In genomic region chr19:2945575-2946184, GRCh38 we compare ENCODE assay signal across 8 cellular contexts. TPM values are rescaled to one million over a fixed set of nuclear protein-coding genes. Genes with fewer than 3 reads are reported as not detected.
DNase-seq lines count a peak whose midpoint lies in the region; ATAC-seq and TF ChIP-seq lines count a peak whose summit lies in the region.

No MANE protein-coding gene starts in this region.

- peak overlapping the region; percentile 98 for H3K4me3 ChIP-seq in GM23248
- H3K4me3 ChIP-seq in hepatocyte: peak overlapping the region; percentile 64
- peak overlapping the region; percentile 81 to 94 (median 83) for H3K4me3 ChIP-seq in skeletal muscle tissue (ENCODE audit: low read length in 3 of 3)

- H3K9me3 Mint-ChIP-seq in activated CD4-positive, alpha-beta memory T cell treated with anti-CD3 and anti-CD28 coated beads, Interleukin-2, amount 10 ng/mL, durations not matched to agents 7 days and 5 days: no peaks in the 10 kb centered on the region

- H3K4me1 ChIP-seq in GM23248 (ENCODE audit: insufficient read depth): peaks cover 4% of the 10 kb centered on the region; the same call in 1 of the 2 replicates
- H3K4me1 ChIP-seq in hepatocyte (ENCODE audit: insufficient read depth): no peaks in the 10 kb centered on the region
- H3K4me1 ChIP-seq in skeletal muscle tissue (ENCODE audit: control insufficient read depth in 3 of 3, insufficient read depth in 3 of 3, low read length in 3 of 3): peaks cover 18 to 29% (median 22%) of the 10 kb centered on the region in 3 donors

- in situ Hi-C loops in GM23248 (cut with MboI): no loop called here

- no peaks in the 10 kb centered on the region for H3K9me3 ChIP-seq in GM23248 (ENCODE audit: low read depth)
- H3K9me3 ChIP-seq in hepatocyte (ENCODE audit: low read depth): no peaks in the 10 kb centered on the region
- no peaks in the 10 kb centered on the region for H3K9me3 ChIP-seq in skeletal muscle tissue (ENCODE audit: control insufficient read depth in 3 of 3, low read length in 3 of 3)

- H3K4me1 Mint-ChIP-seq in activated CD4-positive, alpha-beta memory T cell treated with anti-CD3 and anti-CD28 coated beads, Interleukin-2, amount 10 ng/mL, durations not matched to agents 7 days and 5 days: peaks cover 50% of the 10 kb centered on the region

- H3K27ac ChIP-seq in GM23248 (peak overlapping the region; percentile 82), hepatocyte (peak overlapping the region; percentile 88), skeletal muscle tissue (ENCODE audit: low read depth, low read length) (peak overlapping the region; percentile 84)

- peak overlapping the region; percentile 87 for H3K9ac ChIP-seq in GM23248
- peak overlapping the region; percentile 76 to 91 (median 84) for H3K9ac ChIP-seq in skeletal muscle tissue (ENCODE audit: low read depth in 1 of 3, low read length in 3 of 3)

- WGBS in GM23248 (ENCODE audit: low coverage in 1 of 2, low lambda C conversion rate in 2 of 2, missing lambda C conversion rate in 2 of 2), 2 experiments: 29 to 31% methylated on average over 17 of the region's 17 CpGs
- WGBS in hepatocyte (ENCODE audit: low lambda C conversion rate, missing lambda C conversion rate): 62% methylated on average over 17 of the region's 17 CpGs

- H3K27me3 ChIP-seq in GM23248 (replicated peaks; ENCODE audit: insufficient read depth) (no peaks in the 10 kb centered on the region), hepatocyte (no peaks in the 10 kb centered on the region), skeletal muscle tissue (ENCODE audit: control insufficient read depth in 3 of 3, insufficient read depth in 3 of 3, low read length in 3 of 3) (no peaks in the 10 kb centered on the region)

- H4K20me1 ChIP-seq in GM23248 (ENCODE audit: insufficient read depth): no peaks in the 10 kb centered on the region
- H4K20me1 ChIP-seq in hepatocyte (ENCODE audit: insufficient read depth, poor library complexity, severe bottlenecking): no peaks in the 10 kb centered on the region

- CTCF ChIA-PET in activated CD4-positive, alpha-beta memory T cell treated with anti-CD3 and anti-CD28 coated beads, Interleukin-2, amount 10 ng/mL, durations not matched to agents 7 days and 5 days (lab: Charles Lee): interaction anchor here (0.6 kb wide), 1 partner anchor 393 kb away, joined by 5 read pairs; no protein-coding TSS in a partner anchor

- peak overlapping the region; percentile 61 for H3K27ac Mint-ChIP-seq in activated CD4-positive, alpha-beta memory T cell treated with anti-CD3 and anti-CD28 coated beads, Interleukin-2, amount 10 ng/mL, durations not matched to agents 7 days and 5 days

- H3K4me3 Mint-ChIP-seq in activated CD4-positive, alpha-beta memory T cell treated with anti-CD3 and anti-CD28 coated beads, Interleukin-2, amount 10 ng/mL, durations not matched to agents 7 days and 5 days: peak overlapping the region; percentile 90

- H3F3A ChIP-seq in GM23248 (ENCODE audit: insufficient read depth): no peaks in the 10 kb centered on the region

- ATAC-seq in GM18505 (IDR thresholded peaks at IDR 0.05; ENCODE audit: unreplicated experiment) (no peak), GM18868 (IDR thresholded peaks at IDR 0.05; ENCODE audit: unreplicated experiment) (no peak)

- peak; percentile 16 for DNase-seq in GM23248
- no peak for DNase-seq in activated CD4-positive, alpha-beta memory T cell treated with anti-CD3 and anti-CD28 coated beads, Interleukin-2, amount 10 ng/mL, durations not matched to agents 7 days and 5 days
- DNase-seq in hepatocyte (ENCODE audit: low spot score): no peak
- no peak for DNase-seq in stimulated activated CD4-positive, alpha-beta T cell treated with anti-CD3 and anti-CD28 coated beads, Interleukin-4, amount 100 ng/mL, for 4 hours
- no peak for DNase-seq in NK-92 (lab: John Stamatoyannopoulos, UW; ENCODE audit: unreplicated experiment)

- H3K9me2 ChIP-seq in GM23248 (ENCODE audit: insufficient read depth) (no peaks in the 10 kb centered on the region), hepatocyte (replicated peaks; ENCODE audit: insufficient read depth) (no peaks in the 10 kb centered on the region)

- no peak for TF ChIP-seq POLR2A in GM18505 (IDR thresholded peaks at IDR 0.05; ENCODE audit: borderline replicate concordance, extremely low read depth, insufficient read depth, insufficient read length)

- peaks cover 17% of the 10 kb centered on the region for H3K36me3 Mint-ChIP-seq in activated CD4-positive, alpha-beta memory T cell treated with anti-CD3 and anti-CD28 coated beads, Interleukin-2, amount 10 ng/mL, durations not matched to agents 7 days and 5 days (ENCODE audit: low read depth)

- H3K27me3 Mint-ChIP-seq in activated CD4-positive, alpha-beta memory T cell treated with anti-CD3 and anti-CD28 coated beads, Interleukin-2, amount 10 ng/mL, durations not matched to agents 7 days and 5 days: no peaks in the 10 kb centered on the region

- H3K36me3 ChIP-seq in GM23248 (ENCODE audit: low read depth) (no peaks in the 10 kb centered on the region), hepatocyte (replicated peaks; ENCODE audit: insufficient read depth, low read depth) (no peaks in the 10 kb centered on the region), skeletal muscle tissue (ENCODE audit: control insufficient read depth in 3 of 3, insufficient read depth in 3 of 3, low read length in 3 of 3) (no peaks in the 10 kb centered on the region)

- POLR2A ChIA-PET in activated CD4-positive, alpha-beta memory T cell treated with anti-CD3 and anti-CD28 coated beads, Interleukin-2, amount 10 ng/mL, durations not matched to agents 7 days and 5 days (lab: Charles Lee): no interaction called here

- peak overlapping the region; percentile 75 for H3K4me2 ChIP-seq in GM23248 (ENCODE audit: unreplicated experiment)
- peak overlapping the region; percentile 80 for H3K4me2 ChIP-seq in hepatocyte

- H3K79me2 ChIP-seq in GM23248 (ENCODE audit: insufficient read depth) (peaks cover 18% of the 10 kb centered on the region), hepatocyte (peaks cover 22% of the 10 kb centered on the region)

- TF ChIP-seq CTCF in hepatocyte (IDR thresholded peaks at IDR 0.05; ENCODE audit: poor library complexity): no peak

- H2AFZ ChIP-seq in GM23248 (peak overlapping the region; percentile 89), hepatocyte (peak overlapping the region; percentile 83)

RNA-seq across cellular contexts. Expression of gene ZNF77, which starts 0.9 kb away (rescaled TPM):
- total RNA-seq in GM23248 (2014; rRNA removed; shearing (Covaris generic)): 0.76 and 1.1 TPM in 2 replicates
- polyA plus RNA-seq in GM23248 (2016; fragmentation: Nextera tagmentation; extraction: Ambion mirVana): 1.2 TPM in 2 replicates
- 1 to 10 TPM; 4.0 to 4.2 TPM for total RNA-seq in activated CD4-positive, alpha-beta memory T cell treated with anti-CD3 and anti-CD28 coated beads, Interleukin-2, amount 10 ng/mL, durations not matched to agents 7 days and 5 days
- total RNA-seq in hepatocyte: 3.3 and 3.4 TPM in 2 replicates
- polyA plus RNA-seq in hepatocyte: 1.8 and 2.2 TPM in 2 replicates
- 8.4 TPM for total RNA-seq in skeletal muscle tissue

RNA-seq across cellular contexts. Expression of gene TLE6, which starts 31.7 kb away (rescaled TPM):
- 0.13 and 0.65 TPM in 2 replicates for total RNA-seq in GM23248 (2014; rRNA removed; shearing (Covaris generic))
- 0.21 and 0.68 TPM in 2 replicates for polyA plus RNA-seq in GM23248 (2016; fragmentation: Nextera tagmentation; extraction: Ambion mirVana)
- total RNA-seq in activated CD4-positive, alpha-beta memory T cell treated with anti-CD3 and anti-CD28 coated beads, Interleukin-2, amount 10 ng/mL, durations not matched to agents 7 days and 5 days: 1 to 10 TPM; 1.1 to 2.0 TPM
- 1.2 and 4.7 TPM in 2 replicates for total RNA-seq in hepatocyte
- 1.2 and 3.9 TPM in 2 replicates for polyA plus RNA-seq in hepatocyte
- total RNA-seq in skeletal muscle tissue: not detected

RNA-seq across cellular contexts. Expression of gene ZNF57, which starts 45.0 kb away (rescaled TPM):
- total RNA-seq in GM23248 (2014; rRNA removed; shearing (Covaris generic)): 1.7 and 4.6 TPM in 2 replicates
- polyA plus RNA-seq in GM23248 (2016; fragmentation: Nextera tagmentation; extraction: Ambion mirVana) (1.9 and 2.3 TPM in 2 replicates), hepatocyte (12.8 and 13.2 TPM in 2 replicates)
- 1 to 10 TPM; 3.1 to 3.7 TPM for total RNA-seq in activated CD4-positive, alpha-beta memory T cell treated with anti-CD3 and anti-CD28 coated beads, Interleukin-2, amount 10 ng/mL, durations not matched to agents 7 days and 5 days
- total RNA-seq in hepatocyte (8.4 and 10.0 TPM in 2 replicates), skeletal muscle tissue (4.2 TPM)
